Comparison of ENCODE assay signal across 1 cellular context in genomic region chr11:66282468-66283455, GRCh38.
A peak's percentile ranks its signal among the peaks of the same experiment; 100 is the strongest.
TF ChIP-seq lines count a peak whose summit lies in the region.

No MANE protein-coding gene starts in this region.

TF ChIP-seq in HepG2, 621 proteins besides CTCF, POLR2A, EP300 and RAD21 (continued from another document and continues in another):
- TF ChIP-seq AHDC1 (CRISPR knock-in tag; IDR thresholded peaks at IDR 0.05; ENCODE audit: borderline replicate concordance) (no peak), AGO1 (IDR thresholded peaks at IDR 0.05; ENCODE audit: low read depth, low read length, poor library complexity, severe bottlenecking) (peak; percentile 95), ZNF737 (CRISPR knock-in tag; IDR thresholded peaks at IDR 0.05; ENCODE audit: borderline replicate concordance) (no peak), GABPA (IDR thresholded peaks at IDR 0.05; ENCODE audit: low read depth, low read length) (no peak), GABPA (CRISPR knock-in tag; IDR thresholded peaks at IDR 0.05; ENCODE audit: low read depth) (no peak), ZBTB46 (CRISPR knock-in tag; IDR thresholded peaks at IDR 0.05; ENCODE audit: borderline replicate concordance) (no peak), PRDM15 (CRISPR knock-in tag; IDR thresholded peaks at IDR 0.05) (no peak), CCAR2 (optimal IDR thresholded peaks at IDR 0.05; ENCODE audit: low read depth, low read length) (no peak), ZBTB8A (CRISPR knock-in tag; IDR thresholded peaks at IDR 0.05; ENCODE audit: borderline replicate concordance, low read depth) (no peak), ZBTB43 (CRISPR knock-in tag; conservative IDR thresholded peaks at IDR 0.05) (no peak), ZNF34 (CRISPR knock-in tag; IDR thresholded peaks at IDR 0.05; ENCODE audit: borderline replicate concordance) (no peak), ZNF713 (CRISPR knock-in tag; IDR thresholded peaks at IDR 0.05) (no peak), HMG20A (CRISPR knock-in tag; IDR thresholded peaks at IDR 0.05; ENCODE audit: borderline replicate concordance) (no peak), GMEB1 (CRISPR knock-in tag; IDR thresholded peaks at IDR 0.05; ENCODE audit: borderline replicate concordance) (no peak), MNT (IDR thresholded peaks at IDR 0.05) (no peak), ZSCAN31 (CRISPR knock-in tag; IDR thresholded peaks at IDR 0.05; ENCODE audit: low read depth) (no peak), PHF5A (CRISPR knock-in tag; IDR thresholded peaks at IDR 0.05; ENCODE audit: low read depth, unreplicated experiment) (peak; percentile 67), SATB2 (CRISPR knock-in tag; IDR thresholded peaks at IDR 0.05) (no peak), CEBPZ (IDR thresholded peaks at IDR 0.05; ENCODE audit: low read length) (no peak), ZNF205 (CRISPR knock-in tag; IDR thresholded peaks at IDR 0.05) (no peak), ZNF232 (CRISPR knock-in tag; IDR thresholded peaks at IDR 0.05; ENCODE audit: borderline replicate concordance) (no peak), ZNF18 (CRISPR knock-in tag; IDR thresholded peaks at IDR 0.05; ENCODE audit: insufficient replicate concordance) (no peak), SKIL (CRISPR knock-in tag; IDR thresholded peaks at IDR 0.05; ENCODE audit: borderline replicate concordance) (no peak), HNF4A (CRISPR knock-in tag; IDR thresholded peaks at IDR 0.05) (no peak), ZBTB25 (CRISPR knock-in tag; IDR thresholded peaks at IDR 0.05) (peak; percentile 53; the same call in 1 of the 2 replicates), SNRNP70 (IDR thresholded peaks at IDR 0.05; ENCODE audit: low read depth, low read length) (no peak)
